2 cellular contexts compared by ENCODE assay signal in genomic region chr1:86606080-86606479, GRCh38.
TF ChIP-seq lines count a peak whose summit lies in the region.
"Not testable (repeated sequence)": the region's sequence is repeated elsewhere in the genome, so short reads cannot be mapped to it uniquely, and the experiment has no call there.

No MANE protein-coding gene starts in this region.

TF ChIP-seq in K562, 482 proteins besides CTCF, POLR2A, EP300 and RAD21 (continued from another document):
- 0 out of 2 replicates have a peak, but pooled peaks have one; percentile 32 for TF ChIP-seq ZBTB40 (IDR thresholded peaks at IDR 0.05)
- not testable (repeated sequence) for TF ChIP-seq ZBTB40 (CRISPR knock-in tag; IDR thresholded peaks at IDR 0.05)

TF ChIP-seq in HepG2, 621 proteins besides CTCF, POLR2A, EP300 and RAD21:
- peak; percentile 75 for TF ChIP-seq ZBTB40 (IDR thresholded peaks at IDR 0.05)
- not testable (repeated sequence) for TF ChIP-seq ZBTB40 (CRISPR knock-in tag; IDR thresholded peaks at IDR 0.05)
